ENCODE assay signal across 19 cellular contexts in genomic region chr22:38221908-38222796, GRCh38. TPM values are rescaled to one million over a fixed set of nuclear protein-coding genes. Genes with fewer than 3 reads are reported as not detected.
DNase-seq lines count a peak whose midpoint lies in the region; ATAC-seq and TF ChIP-seq lines count a peak whose summit lies in the region.
"Had no signal": no experiment of that assay in that cellular context is flagged by ENCODE, and none has a peak within 500 bp of the region (broad histone marks: within the 10 kb centered on the region; RNA-seq: fewer than 3 reads in every experiment).

No MANE protein-coding gene starts in this region.

- H3K27ac ChIP-seq in RWPE2 (ENCODE audit: poor library complexity, severe bottlenecking) = peak overlapping the region; percentile 77
- H3K27ac ChIP-seq in esophagus muscularis mucosa (replicated peaks in 1 of 4) = peak overlapping the region in 3 of 4 donors; percentile 11 to 39 (median 33)
- peak overlapping the region; percentile 34 to 95 for H3K27ac ChIP-seq in thoracic aorta
- H3K27ac ChIP-seq: 22Rv1, adrenal gland had no signal

- ATAC-seq in RWPE2 (ENCODE audit: low read depth) = no peak
- ATAC-seq in thoracic aorta (ENCODE audit: insufficient number of reproducible peaks, low FRiP score, low read depth) = no peak
- ATAC-seq in GM18870 (IDR thresholded peaks at IDR 0.05; ENCODE audit: unreplicated experiment) = no peak
- no peak for ATAC-seq in omental fat pad (ENCODE audit: low FRiP score)
- no peak for ATAC-seq in HG03460 (IDR thresholded peaks at IDR 0.05; ENCODE audit: unreplicated experiment)
- ATAC-seq: activated CD4-positive, alpha-beta T cell treated with anti-CD3 and anti-CD28 coated beads for 36 hours; heart left ventricle had no signal

- intact Hi-C loops in activated CD4-positive, alpha-beta T cell treated with anti-CD3 and anti-CD28 coated beads, Interleukin-2, amount 10 ng/mL, durations not matched to agents 24 days and 14 days (cut with micrococcal nuclease) = no loop called here
- intact Hi-C loops in esophagus muscularis mucosa (cut with DNase I) = no loop called here

- CTCF ChIA-PET in activated CD4-positive, alpha-beta T cell treated with anti-CD3 and anti-CD28 coated beads, Interleukin-2, amount 10 ng/mL, durations not matched to agents 7 days and 5 days (lab: Charles Lee) = interaction anchor here (1.8 kb wide), 1 partner anchor 12 kb away, joined by 4 read pairs; no protein-coding TSS in a partner anchor

- peaks cover 12% of the 10 kb centered on the region for H3K4me1 Mint-ChIP-seq in activated CD4-positive, alpha-beta T cell treated with anti-CD3 and anti-CD28 coated beads, Interleukin-2, amount 10 ng/mL, durations not matched to agents 24 days and 14 days
- peaks cover 16% of the 10 kb centered on the region for H3K4me1 Mint-ChIP-seq in activated CD4-positive, alpha-beta T cell treated with anti-CD3 and anti-CD28 coated beads, Interleukin-2, amount 10 ng/mL, durations not matched to agents 7 days and 5 days

- H3K27me3 ChIP-seq in RWPE2 (ENCODE audit: insufficient read depth, poor library complexity, severe bottlenecking) (no peaks in the 10 kb centered on the region), esophagus muscularis mucosa (no peaks in the 10 kb centered on the region), thoracic aorta (replicated peaks; ENCODE audit: insufficient read depth) (no peaks in the 10 kb centered on the region)
- H3K27me3 ChIP-seq: adrenal gland, heart left ventricle had no signal

- H3K4me3 ChIP-seq in RWPE2 (ENCODE audit: severe bottlenecking) (no peak overlapping the region), esophagus muscularis mucosa (no peak overlapping the region), thoracic aorta (no peak overlapping the region)
- H3K4me3 ChIP-seq: adrenal gland, heart left ventricle had no signal

- TF ChIP-seq CTCF in RWPE2 (IDR thresholded peaks at IDR 0.05; ENCODE audit: poor library complexity, severe bottlenecking) (no peak), esophagus muscularis mucosa (IDR thresholded peaks at IDR 0.05) (no peak), thoracic aorta (IDR thresholded peaks at IDR 0.05) (no peak), omental fat pad (IDR thresholded peaks at IDR 0.05) (no peak)

- TF ChIP-seq EP300 in esophagus muscularis mucosa (IDR thresholded peaks at IDR 0.05) = no peak

- H3K27me3 Mint-ChIP-seq in activated CD4-positive, alpha-beta T cell treated with anti-CD3 and anti-CD28 coated beads, Interleukin-2, amount 10 ng/mL, durations not matched to agents 24 days and 14 days = no peaks in the 10 kb centered on the region
- no peaks in the 10 kb centered on the region for H3K27me3 Mint-ChIP-seq in activated CD4-positive, alpha-beta T cell treated with anti-CD3 and anti-CD28 coated beads, Interleukin-2, amount 10 ng/mL, durations not matched to agents 7 days and 5 days
- H3K27me3 Mint-ChIP-seq: activated CD4-positive, alpha-beta T cell treated with anti-CD3 and anti-CD28 coated beads for 36 hours had no signal

- no peaks in the 10 kb centered on the region for H3K9me3 ChIP-seq in RWPE2 (ENCODE audit: severe bottlenecking)
- no peaks in the 10 kb centered on the region for H3K9me3 ChIP-seq in esophagus muscularis mucosa
- no peaks in the 10 kb centered on the region for H3K9me3 ChIP-seq in thoracic aorta
- H3K9me3 ChIP-seq: adrenal gland, heart left ventricle had no signal

- peak overlapping the region; percentile 9 for H3K27ac Mint-ChIP-seq in activated CD4-positive, alpha-beta T cell treated with anti-CD3 and anti-CD28 coated beads, Interleukin-2, amount 10 ng/mL, durations not matched to agents 24 days and 14 days
- H3K27ac Mint-ChIP-seq in activated CD4-positive, alpha-beta T cell treated with anti-CD3 and anti-CD28 coated beads, Interleukin-2, amount 10 ng/mL, durations not matched to agents 7 days and 5 days = no peak overlapping the region
- H3K27ac Mint-ChIP-seq: activated CD4-positive, alpha-beta T cell treated with anti-CD3 and anti-CD28 coated beads for 36 hours; CD14-positive monocyte had no signal

- no peak overlapping the region for H3K4me3 Mint-ChIP-seq in activated CD4-positive, alpha-beta T cell treated with anti-CD3 and anti-CD28 coated beads, Interleukin-2, amount 10 ng/mL, durations not matched to agents 24 days and 14 days
- no peak overlapping the region for H3K4me3 Mint-ChIP-seq in activated CD4-positive, alpha-beta T cell treated with anti-CD3 and anti-CD28 coated beads, Interleukin-2, amount 10 ng/mL, durations not matched to agents 7 days and 5 days
- H3K4me3 Mint-ChIP-seq: activated CD4-positive, alpha-beta T cell treated with anti-CD3 and anti-CD28 coated beads for 36 hours; CD14-positive monocyte had no signal

- H3K36me3 Mint-ChIP-seq in activated CD4-positive, alpha-beta T cell treated with anti-CD3 and anti-CD28 coated beads, Interleukin-2, amount 10 ng/mL, durations not matched to agents 24 days and 14 days (ENCODE audit: low read depth) = no peaks in the 10 kb centered on the region
- H3K36me3 Mint-ChIP-seq in activated CD4-positive, alpha-beta T cell treated with anti-CD3 and anti-CD28 coated beads, Interleukin-2, amount 10 ng/mL, durations not matched to agents 7 days and 5 days (ENCODE audit: low read depth) = no peaks in the 10 kb centered on the region

- WGBS in esophagus muscularis mucosa = 92% methylated on average over 21 of the region's 25 CpGs

- no peak for TF ChIP-seq POLR2A in esophagus muscularis mucosa (IDR thresholded peaks at IDR 0.05; ENCODE audit: low read depth)

- no peaks in the 10 kb centered on the region for H3K9me3 Mint-ChIP-seq in activated CD4-positive, alpha-beta T cell treated with anti-CD3 and anti-CD28 coated beads, Interleukin-2, amount 10 ng/mL, durations not matched to agents 24 days and 14 days
- no peaks in the 10 kb centered on the region for H3K9me3 Mint-ChIP-seq in activated CD4-positive, alpha-beta T cell treated with anti-CD3 and anti-CD28 coated beads, Interleukin-2, amount 10 ng/mL, durations not matched to agents 7 days and 5 days

- DNase-seq in activated CD4-positive, alpha-beta T cell treated with anti-CD3 and anti-CD28 coated beads, Interleukin-2, amount 10 ng/mL, durations not matched to agents 24 days and 14 days = no peak
- no peak for DNase-seq in activated CD4-positive, alpha-beta T cell treated with anti-CD3 and anti-CD28 coated beads, Interleukin-2, amount 10 ng/mL, durations not matched to agents 7 days and 5 days
- no peak for DNase-seq in RWPE2 (ENCODE audit: low spot score)
- no peak for DNase-seq in esophagus muscularis mucosa (ENCODE audit: extremely low spot score)
- DNase-seq in thoracic aorta (ENCODE audit: low spot score) = no peak
- no peak for DNase-seq in omental fat pad (ENCODE audit: low spot score)
- DNase-seq: activated CD4-positive, alpha-beta T cell treated with anti-CD3 and anti-CD28 coated beads for 36 hours; adrenal gland; DND-41; erythroblast; GOT3; heart left ventricle; NCI-H2081; NCI-H526; T1000 had no signal

- H3K4me1 ChIP-seq in RWPE2 (ENCODE audit: insufficient read depth, poor library complexity, severe bottlenecking) (peaks cover 33% of the 10 kb centered on the region), esophagus muscularis mucosa (peaks cover 26 to 39% (median 34%) of the 10 kb centered on the region in 4 donors), thoracic aorta (ENCODE audit: control insufficient read depth in 1 of 2, low read depth in 2 of 2) (peaks cover 15 to 42% of the 10 kb centered on the region in 2 donors)

- H3K36me3 ChIP-seq in RWPE2 (ENCODE audit: low read depth) = peaks cover 29% of the 10 kb centered on the region
- H3K36me3 ChIP-seq in esophagus muscularis mucosa = peaks cover 20 to 70% (median 66%) of the 10 kb centered on the region in 4 donors
- H3K36me3 ChIP-seq in thoracic aorta = peaks cover 25% of the 10 kb centered on the region

- POLR2A ChIA-PET in activated CD4-positive, alpha-beta T cell treated with anti-CD3 and anti-CD28 coated beads, Interleukin-2, amount 10 ng/mL, durations not matched to agents 7 days and 5 days (lab: Charles Lee) = no interaction called here

RNA-seq across cellular contexts. Expression of gene MAFF, which starts 20.4 kb away (rescaled TPM):
- 12.6 and 12.8 TPM in 2 replicates for total RNA-seq in activated CD4-positive, alpha-beta T cell treated with anti-CD3 and anti-CD28 coated beads, Interleukin-2, amount 10 ng/mL, durations not matched to agents 24 days and 14 days
- 1 to 10 TPM; 4.7 to 5.0 TPM for total RNA-seq in activated CD4-positive, alpha-beta T cell treated with anti-CD3 and anti-CD28 coated beads, Interleukin-2, amount 10 ng/mL, durations not matched to agents 7 days and 5 days
- 100 to 1,000 TPM in 1 of 4 donors, 10 to 100 TPM in 3; 26.2 to 182 (median 54.3) TPM for total RNA-seq in esophagus muscularis mucosa
- 100 to 1,000 TPM in 1 of 2 donors, 10 to 100 TPM in 1; 97.6 to 111 TPM for total RNA-seq in thoracic aorta
- total RNA-seq in omental fat pad = 100 to 1,000 TPM in 3 of 4 donors, 10 to 100 TPM in 1; 73.9 to 334 (median 202) TPM

RNA-seq across cellular contexts. Expression of gene PLA2G6, which starts 40.5 kb away (rescaled TPM):
- 34.3 and 43.2 TPM in 2 replicates for total RNA-seq in activated CD4-positive, alpha-beta T cell treated with anti-CD3 and anti-CD28 coated beads, Interleukin-2, amount 10 ng/mL, durations not matched to agents 24 days and 14 days
- 10 to 100 TPM; 65.0 to 72.0 TPM for total RNA-seq in activated CD4-positive, alpha-beta T cell treated with anti-CD3 and anti-CD28 coated beads, Interleukin-2, amount 10 ng/mL, durations not matched to agents 7 days and 5 days
- total RNA-seq in esophagus muscularis mucosa = 10 to 100 TPM; 13.9 to 18.3 (median 15.6) TPM
- total RNA-seq in thoracic aorta = 10 to 100 TPM; 27.4 to 50.4 TPM
- 10 to 100 TPM; 30.8 to 58.5 (median 45.1) TPM for total RNA-seq in omental fat pad

RNA-seq across cellular contexts. Expression of gene TMEM184B, which starts 50.7 kb away (rescaled TPM):
- total RNA-seq in activated CD4-positive, alpha-beta T cell treated with anti-CD3 and anti-CD28 coated beads, Interleukin-2, amount 10 ng/mL, durations not matched to agents 24 days and 14 days = 31.9 and 33.1 TPM in 2 replicates
- 10 to 100 TPM; 33.8 to 34.5 TPM for total RNA-seq in activated CD4-positive, alpha-beta T cell treated with anti-CD3 and anti-CD28 coated beads, Interleukin-2, amount 10 ng/mL, durations not matched to agents 7 days and 5 days
- 100 to 1,000 TPM in 1 of 4 donors, 10 to 100 TPM in 3; 39.4 to 108 (median 75.3) TPM for total RNA-seq in esophagus muscularis mucosa
- 100 to 1,000 TPM; 134 to 254 TPM for total RNA-seq in thoracic aorta
- total RNA-seq in omental fat pad = 10 to 100 TPM; 41.2 to 86.4 (median 48.6) TPM
